1 cellular context compared by ENCODE assay signal in the genomic region with DNA sequence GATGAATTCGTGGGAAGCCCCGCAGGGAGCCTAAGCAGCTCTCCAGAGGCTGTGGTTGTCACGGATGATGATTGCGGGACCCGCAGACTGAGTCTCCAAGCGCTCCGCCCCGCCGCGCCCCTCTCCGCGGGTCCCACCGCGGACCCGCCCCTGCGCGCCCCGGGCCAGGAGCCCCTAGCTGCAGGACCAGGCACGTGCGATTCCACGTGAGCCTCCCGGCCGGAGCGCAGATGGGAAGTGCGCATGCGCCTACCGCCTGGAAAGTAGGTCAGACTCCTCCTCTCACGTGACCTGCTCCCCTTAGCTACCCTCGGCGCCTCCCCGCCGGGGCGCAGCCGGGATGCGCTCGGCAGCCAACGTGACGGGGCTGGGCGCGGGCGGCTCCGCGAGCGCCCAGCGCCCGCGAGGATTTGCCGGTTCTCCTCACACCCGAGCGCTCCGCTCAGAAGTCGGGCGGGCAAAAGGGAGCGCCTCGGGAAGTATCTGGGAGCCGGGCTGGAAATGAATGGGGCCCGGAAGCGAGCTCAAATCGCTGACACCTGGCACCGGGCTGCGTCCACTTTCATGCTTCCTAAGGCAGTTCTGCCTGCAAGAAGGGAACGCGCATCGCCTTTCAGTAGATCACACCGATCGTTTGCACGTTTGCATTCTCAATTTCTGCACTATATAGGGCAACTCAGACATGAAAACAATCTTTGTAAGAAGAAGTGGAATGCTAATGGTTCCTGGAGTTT.
TF ChIP-seq lines count a peak whose summit lies in the region.

No MANE protein-coding gene starts in this region.

TF ChIP-seq in K562, 482 proteins besides CTCF, POLR2A, EP300 and RAD21 (continued from another document and continues in another):
- no peak for TF ChIP-seq ZNF165 (CRISPR knock-in tag; IDR thresholded peaks at IDR 0.05; ENCODE audit: borderline replicate concordance)
- TF ChIP-seq MAX (CRISPR knock-in tag; IDR thresholded peaks at IDR 0.05) = peak; percentile 95
- no peak for TF ChIP-seq BRCA1 (IDR thresholded peaks at IDR 0.05)
- TF ChIP-seq BRCA1 (CRISPR knock-in tag; IDR thresholded peaks at IDR 0.05) = 0 out of 2 replicates have a peak, but pooled peaks have one; percentile 46
- TF ChIP-seq GTF2B (IDR thresholded peaks at IDR 0.05; ENCODE audit: extremely low read depth, insufficient read length) = no peak
- no peak for TF ChIP-seq ILF3 (IDR thresholded peaks at IDR 0.05; ENCODE audit: borderline replicate concordance)
- TF ChIP-seq ZNF717 (CRISPR knock-in tag; IDR thresholded peaks at IDR 0.05) = no peak
- no peak for TF ChIP-seq ZC3H11A (IDR thresholded peaks at IDR 0.05; ENCODE audit: low read depth, low read length)
- TF ChIP-seq, protein P1, sequence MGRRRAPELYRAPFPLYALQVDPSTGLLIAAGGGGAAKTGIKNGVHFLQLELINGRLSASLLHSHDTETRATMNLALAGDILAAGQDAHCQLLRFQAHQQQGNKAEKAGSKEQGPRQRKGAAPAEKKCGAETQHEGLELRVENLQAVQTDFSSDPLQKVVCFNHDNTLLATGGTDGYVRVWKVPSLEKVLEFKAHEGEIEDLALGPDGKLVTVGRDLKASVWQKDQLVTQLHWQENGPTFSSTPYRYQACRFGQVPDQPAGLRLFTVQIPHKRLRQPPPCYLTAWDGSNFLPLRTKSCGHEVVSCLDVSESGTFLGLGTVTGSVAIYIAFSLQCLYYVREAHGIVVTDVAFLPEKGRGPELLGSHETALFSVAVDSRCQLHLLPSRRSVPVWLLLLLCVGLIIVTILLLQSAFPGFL (CRISPR knock-in tag; IDR thresholded peaks at IDR 0.05) = no peak
- TF ChIP-seq PURB (CRISPR knock-in tag; IDR thresholded peaks at IDR 0.05; ENCODE audit: low read depth) = no peak
- TF ChIP-seq POLR2G (IDR thresholded peaks at IDR 0.05; ENCODE audit: low read depth, low read length) = peak; percentile 80
- TF ChIP-seq ATF1 (CRISPR knock-in tag; IDR thresholded peaks at IDR 0.05) = no peak
- peak; percentile 58 for TF ChIP-seq ATF1 (tag; IDR thresholded peaks at IDR 0.05)
- no peak for TF ChIP-seq ZNF780A (CRISPR knock-in tag; IDR thresholded peaks at IDR 0.05)
- no peak for TF ChIP-seq ZFP1 (CRISPR knock-in tag; IDR thresholded peaks at IDR 0.05)
- no peak for TF ChIP-seq TRIM24 (IDR thresholded peaks at IDR 0.05)
- no peak for TF ChIP-seq ZNF3 (CRISPR knock-in tag; IDR thresholded peaks at IDR 0.05)
- no peak for TF ChIP-seq ZNF174 (CRISPR knock-in tag; IDR thresholded peaks at IDR 0.05)
- TF ChIP-seq, protein P2, sequence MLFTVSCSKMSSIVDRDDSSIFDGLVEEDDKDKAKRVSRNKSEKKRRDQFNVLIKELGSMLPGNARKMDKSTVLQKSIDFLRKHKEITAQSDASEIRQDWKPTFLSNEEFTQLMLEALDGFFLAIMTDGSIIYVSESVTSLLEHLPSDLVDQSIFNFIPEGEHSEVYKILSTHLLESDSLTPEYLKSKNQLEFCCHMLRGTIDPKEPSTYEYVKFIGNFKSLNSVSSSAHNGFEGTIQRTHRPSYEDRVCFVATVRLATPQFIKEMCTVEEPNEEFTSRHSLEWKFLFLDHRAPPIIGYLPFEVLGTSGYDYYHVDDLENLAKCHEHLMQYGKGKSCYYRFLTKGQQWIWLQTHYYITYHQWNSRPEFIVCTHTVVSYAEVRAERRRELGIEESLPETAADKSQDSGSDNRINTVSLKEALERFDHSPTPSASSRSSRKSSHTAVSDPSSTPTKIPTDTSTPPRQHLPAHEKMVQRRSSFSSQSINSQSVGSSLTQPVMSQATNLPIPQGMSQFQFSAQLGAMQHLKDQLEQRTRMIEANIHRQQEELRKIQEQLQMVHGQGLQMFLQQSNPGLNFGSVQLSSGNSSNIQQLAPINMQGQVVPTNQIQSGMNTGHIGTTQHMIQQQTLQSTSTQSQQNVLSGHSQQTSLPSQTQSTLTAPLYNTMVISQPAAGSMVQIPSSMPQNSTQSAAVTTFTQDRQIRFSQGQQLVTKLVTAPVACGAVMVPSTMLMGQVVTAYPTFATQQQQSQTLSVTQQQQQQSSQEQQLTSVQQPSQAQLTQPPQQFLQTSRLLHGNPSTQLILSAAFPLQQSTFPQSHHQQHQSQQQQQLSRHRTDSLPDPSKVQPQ (CRISPR knock-in tag; IDR thresholded peaks at IDR 0.05; ENCODE audit: borderline replicate concordance) = peak; percentile 99
- TF ChIP-seq PHF21A (IDR thresholded peaks at IDR 0.05; ENCODE audit: borderline replicate concordance, low read depth) = no peak
- TF ChIP-seq PBX2 (CRISPR knock-in tag; IDR thresholded peaks at IDR 0.05; ENCODE audit: low read depth) = no peak
- TF ChIP-seq PBX2 (tag; conservative IDR thresholded peaks at IDR 0.05; ENCODE audit: low read depth) = no peak
- no peak for TF ChIP-seq TFAM (CRISPR knock-in tag; conservative IDR thresholded peaks at IDR 0.05)
- TF ChIP-seq, protein P3, sequence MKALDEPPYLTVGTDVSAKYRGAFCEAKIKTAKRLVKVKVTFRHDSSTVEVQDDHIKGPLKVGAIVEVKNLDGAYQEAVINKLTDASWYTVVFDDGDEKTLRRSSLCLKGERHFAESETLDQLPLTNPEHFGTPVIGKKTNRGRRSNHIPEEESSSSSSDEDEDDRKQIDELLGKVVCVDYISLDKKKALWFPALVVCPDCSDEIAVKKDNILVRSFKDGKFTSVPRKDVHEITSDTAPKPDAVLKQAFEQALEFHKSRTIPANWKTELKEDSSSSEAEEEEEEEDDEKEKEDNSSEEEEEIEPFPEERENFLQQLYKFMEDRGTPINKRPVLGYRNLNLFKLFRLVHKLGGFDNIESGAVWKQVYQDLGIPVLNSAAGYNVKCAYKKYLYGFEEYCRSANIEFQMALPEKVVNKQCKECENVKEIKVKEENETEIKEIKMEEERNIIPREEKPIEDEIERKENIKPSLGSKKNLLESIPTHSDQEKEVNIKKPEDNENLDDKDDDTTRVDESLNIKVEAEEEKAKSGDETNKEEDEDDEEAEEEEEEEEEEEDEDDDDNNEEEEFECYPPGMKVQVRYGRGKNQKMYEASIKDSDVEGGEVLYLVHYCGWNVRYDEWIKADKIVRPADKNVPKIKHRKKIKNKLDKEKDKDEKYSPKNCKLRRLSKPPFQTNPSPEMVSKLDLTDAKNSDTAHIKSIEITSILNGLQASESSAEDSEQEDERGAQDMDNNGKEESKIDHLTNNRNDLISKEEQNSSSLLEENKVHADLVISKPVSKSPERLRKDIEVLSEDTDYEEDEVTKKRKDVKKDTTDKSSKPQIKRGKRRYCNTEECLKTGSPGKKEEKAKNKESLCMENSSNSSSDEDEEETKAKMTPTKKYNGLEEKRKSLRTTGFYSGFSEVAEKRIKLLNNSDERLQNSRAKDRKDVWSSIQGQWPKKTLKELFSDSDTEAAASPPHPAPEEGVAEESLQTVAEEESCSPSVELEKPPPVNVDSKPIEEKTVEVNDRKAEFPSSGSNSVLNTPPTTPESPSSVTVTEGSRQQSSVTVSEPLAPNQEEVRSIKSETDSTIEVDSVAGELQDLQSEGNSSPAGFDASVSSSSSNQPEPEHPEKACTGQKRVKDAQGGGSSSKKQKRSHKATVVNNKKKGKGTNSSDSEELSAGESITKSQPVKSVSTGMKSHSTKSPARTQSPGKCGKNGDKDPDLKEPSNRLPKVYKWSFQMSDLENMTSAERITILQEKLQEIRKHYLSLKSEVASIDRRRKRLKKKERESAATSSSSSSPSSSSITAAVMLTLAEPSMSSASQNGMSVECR (CRISPR knock-in tag; IDR thresholded peaks at IDR 0.05) = no peak
- no peak for TF ChIP-seq FOS (IDR thresholded peaks at IDR 0.05; ENCODE audit: extremely low read depth, insufficient read length)
- TF ChIP-seq ZNF76 (CRISPR knock-in tag; IDR thresholded peaks at IDR 0.05; ENCODE audit: borderline replicate concordance) = no peak
- TF ChIP-seq USF1 (CRISPR knock-in tag; IDR thresholded peaks at IDR 0.05) = peak; percentile 92
- no peak for TF ChIP-seq PHB2 (IDR thresholded peaks at IDR 0.05; ENCODE audit: low read depth)
- TF ChIP-seq, protein P4, sequence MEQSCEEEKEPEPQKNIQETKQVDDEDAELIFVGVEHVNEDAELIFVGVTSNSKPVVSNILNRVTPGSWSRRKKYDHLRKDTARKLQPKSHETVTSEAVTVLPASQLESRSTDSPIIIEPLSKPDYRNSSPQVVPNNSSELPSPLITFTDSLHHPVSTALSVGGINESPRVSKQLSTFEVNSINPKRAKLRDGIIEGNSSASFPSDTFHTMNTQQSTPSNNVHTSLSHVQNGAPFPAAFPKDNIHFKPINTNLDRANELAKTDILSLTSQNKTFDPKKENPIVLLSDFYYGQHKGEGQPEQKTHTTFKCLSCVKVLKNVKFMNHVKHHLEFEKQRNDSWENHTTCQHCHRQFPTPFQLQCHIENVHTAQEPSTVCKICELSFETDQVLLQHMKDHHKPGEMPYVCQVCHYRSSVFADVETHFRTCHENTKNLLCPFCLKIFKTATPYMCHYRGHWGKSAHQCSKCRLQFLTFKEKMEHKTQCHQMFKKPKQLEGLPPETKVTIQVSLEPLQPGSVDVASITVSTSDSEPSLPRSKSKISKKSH (CRISPR knock-in tag; IDR thresholded peaks at IDR 0.05) = no peak
- no peak for TF ChIP-seq FOXJ2 (tag; IDR thresholded peaks at IDR 0.05)
- TF ChIP-seq BRD9 (IDR thresholded peaks at IDR 0.05; ENCODE audit: low read depth, partially characterized antibody) = no peak
- TF ChIP-seq SOX6 (IDR thresholded peaks at IDR 0.05) = peak; percentile 10; the same call in 1 of the 2 replicates
- no peak for TF ChIP-seq NR1H2 (CRISPR knock-in tag; IDR thresholded peaks at IDR 0.05)
- TF ChIP-seq FOXA1 (IDR thresholded peaks at IDR 0.05; ENCODE audit: borderline replicate concordance) = no peak
- no peak for TF ChIP-seq SREBF1 (IDR thresholded peaks at IDR 0.05; ENCODE audit: borderline replicate concordance, low read depth, low read length)
- peak; percentile 59; the same call in 1 of the 2 replicates for TF ChIP-seq ZNF431 (CRISPR knock-in tag; IDR thresholded peaks at IDR 0.05)
- TF ChIP-seq RAD51 (IDR thresholded peaks at IDR 0.05; ENCODE audit: borderline replicate concordance, low read depth) = peak; percentile 86
- TF ChIP-seq HDAC6 (IDR thresholded peaks at IDR 0.05; ENCODE audit: low read depth, low read length) = no peak
- no peak for TF ChIP-seq SIX5 (IDR thresholded peaks at IDR 0.05; ENCODE audit: borderline replicate concordance in 1 of 2, insufficient read depth in 1 of 2, low read depth in 1 of 2, low read length in 2 of 2)
- TF ChIP-seq, protein P5, sequence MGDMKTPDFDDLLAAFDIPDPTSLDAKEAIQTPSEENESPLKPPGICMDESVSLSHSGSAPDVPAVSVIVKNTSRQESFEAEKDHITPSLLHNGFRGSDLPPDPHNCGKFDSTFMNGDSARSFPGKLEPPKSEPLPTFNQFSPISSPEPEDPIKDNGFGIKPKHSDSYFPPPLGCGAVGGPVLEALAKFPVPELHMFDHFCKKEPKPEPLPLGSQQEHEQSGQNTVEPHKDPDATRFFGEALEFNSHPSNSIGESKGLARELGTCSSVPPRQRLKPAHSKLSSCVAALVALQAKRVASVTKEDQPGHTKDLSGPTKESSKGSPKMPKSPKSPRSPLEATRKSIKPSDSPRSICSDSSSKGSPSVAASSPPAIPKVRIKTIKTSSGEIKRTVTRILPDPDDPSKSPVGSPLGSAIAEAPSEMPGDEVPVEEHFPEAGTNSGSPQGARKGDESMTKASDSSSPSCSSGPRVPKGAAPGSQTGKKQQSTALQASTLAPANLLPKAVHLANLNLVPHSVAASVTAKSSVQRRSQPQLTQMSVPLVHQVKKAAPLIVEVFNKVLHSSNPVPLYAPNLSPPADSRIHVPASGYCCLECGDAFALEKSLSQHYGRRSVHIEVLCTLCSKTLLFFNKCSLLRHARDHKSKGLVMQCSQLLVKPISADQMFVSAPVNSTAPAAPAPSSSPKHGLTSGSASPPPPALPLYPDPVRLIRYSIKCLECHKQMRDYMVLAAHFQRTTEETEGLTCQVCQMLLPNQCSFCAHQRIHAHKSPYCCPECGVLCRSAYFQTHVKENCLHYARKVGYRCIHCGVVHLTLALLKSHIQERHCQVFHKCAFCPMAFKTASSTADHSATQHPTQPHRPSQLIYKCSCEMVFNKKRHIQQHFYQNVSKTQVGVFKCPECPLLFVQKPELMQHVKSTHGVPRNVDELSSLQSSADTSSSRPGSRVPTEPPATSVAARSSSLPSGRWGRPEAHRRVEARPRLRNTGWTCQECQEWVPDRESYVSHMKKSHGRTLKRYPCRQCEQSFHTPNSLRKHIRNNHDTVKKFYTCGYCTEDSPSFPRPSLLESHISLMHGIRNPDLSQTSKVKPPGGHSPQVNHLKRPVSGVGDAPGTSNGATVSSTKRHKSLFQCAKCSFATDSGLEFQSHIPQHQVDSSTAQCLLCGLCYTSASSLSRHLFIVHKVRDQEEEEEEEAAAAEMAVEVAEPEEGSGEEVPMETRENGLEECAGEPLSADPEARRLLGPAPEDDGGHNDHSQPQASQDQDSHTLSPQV (IDR thresholded peaks at IDR 0.05) = peak; percentile 85
- peak; percentile 34; the same call in 1 of the 2 replicates for TF ChIP-seq CREM (IDR thresholded peaks at IDR 0.05; ENCODE audit: low read depth)
- TF ChIP-seq HLTF (IDR thresholded peaks at IDR 0.05) = no peak
- TF ChIP-seq POU5F1 (IDR thresholded peaks at IDR 0.05; ENCODE audit: borderline replicate concordance, low read depth, low read length, partially characterized antibody) = no peak
